In genomic region chr20:48656661-48657211, GRCh38 we compare ENCODE assay signal across 10 cellular contexts.
DNase-seq lines count a peak whose midpoint lies in the region; ATAC-seq and TF ChIP-seq lines count a peak whose summit lies in the region.
"Had no signal": no experiment of that assay in that cellular context is flagged by ENCODE, and none has a peak within 500 bp of the region (broad histone marks: within the 10 kb centered on the region; RNA-seq: fewer than 3 reads in every experiment).

No MANE protein-coding gene starts in this region.

- peak; percentile 24 for TF ChIP-seq CTCF in osteoblast (IDR thresholded peaks at IDR 0.05; ENCODE audit: extremely low read depth, low read depth, low read length)

- DNase-seq in NCI-H2196 (lab: John Stamatoyannopoulos, UW; ENCODE audit: unreplicated experiment): peak; percentile 4
- no peak for DNase-seq in NCI-H2196 treated with DMSO at 0.1 percent for 48 hours (lab: John Stamatoyannopoulos, UW; ENCODE audit: unreplicated experiment)
- DNase-seq in NCI-H460 (ENCODE audit: extremely low read depth, low read depth): peak; percentile 40
- peak; percentile 62 for DNase-seq in ecto neural progenitor cell (ENCODE audit: low spot score)
- DNase-seq in osteoblast (ENCODE audit: insufficient read length, low spot score, missing footprints): peak; percentile 83
- no peak for DNase-seq in amniotic stem cell (lab: John Stamatoyannopoulos, UW)
- no peak for DNase-seq in NK-92 treated with Interleukin-12 subunit alpha and Interleukin-12 subunit beta, amount 100 ng/mL, for 24 hours (lab: John Stamatoyannopoulos, UW)
- DNase-seq: left lung, T-cell had no signal

- H3K36me3 ChIP-seq in osteoblast (ENCODE audit: insufficient read depth, low read length): no peaks in the 10 kb centered on the region

- ATAC-seq in GM21515 (IDR thresholded peaks at IDR 0.05; ENCODE audit: unreplicated experiment): no peak

- H3K4me1 ChIP-seq in osteoblast (ENCODE audit: insufficient read depth, low read length): peaks cover 3% of the 10 kb centered on the region

- no peak overlapping the region for H3K4me3 ChIP-seq in osteoblast (ENCODE audit: insufficient read depth, low read length)
- H3K4me3 ChIP-seq: left lung had no signal

- H3K27me3 ChIP-seq in osteoblast (ENCODE audit: insufficient read depth, low read length): no peaks in the 10 kb centered on the region

- H3K79me2 ChIP-seq in osteoblast (ENCODE audit: insufficient read depth, low read length): no peaks in the 10 kb centered on the region

- peaks cover 4% of the 10 kb centered on the region for H4K20me1 ChIP-seq in osteoblast (ENCODE audit: insufficient read depth, low read length)

- no peaks in the 10 kb centered on the region for H3K9me3 ChIP-seq in osteoblast (ENCODE audit: low read depth, low read length)

- H3K27ac ChIP-seq in osteoblast (ENCODE audit: low read depth, low read length): no peak overlapping the region
- H3K27ac ChIP-seq: left lung had no signal

- no peak overlapping the region for H3K4me2 ChIP-seq in osteoblast (ENCODE audit: insufficient read depth, low read length)

- H2AFZ ChIP-seq in osteoblast (ENCODE audit: low read length): no peak overlapping the region

Comparison
In these comparisons a context has a peak if more than half of its experiments do, and no peak if none do; other contexts are left out.
1. DNase-seq: peak in NCI-H2196 (single experiment), NCI-H460 (single experiment), ecto neural progenitor cell (single experiment) and osteoblast (single experiment); none in NCI-H2196 treated with DMSO at 0.1 percent for 48 hours (single experiment), amniotic stem cell (single experiment) and NK-92 treated with Interleukin-12 subunit alpha and Interleukin-12 subunit beta, amount 100 ng/mL, for 24 hours (single experiment).